Comparison of ENCODE assay signal across 12 cellular contexts in the genomic region with DNA sequence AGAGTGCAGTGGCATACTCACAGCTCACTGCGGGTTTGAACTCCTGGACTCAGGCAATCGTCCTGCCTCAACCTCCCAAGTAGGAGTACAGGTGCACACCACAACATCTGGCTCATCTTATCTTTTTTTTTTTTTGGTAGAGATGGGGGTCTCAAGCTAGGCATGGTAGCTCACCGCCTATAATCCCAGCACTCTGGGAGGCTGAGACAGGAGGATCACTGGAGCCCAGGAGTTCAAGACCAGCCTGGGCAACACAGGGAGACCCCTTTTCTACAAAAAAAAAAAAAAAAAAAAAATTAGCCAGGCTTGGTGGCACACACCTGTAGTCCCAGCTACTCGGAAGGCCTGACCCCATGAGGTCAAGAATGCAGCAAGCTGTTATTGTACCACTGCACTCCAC. TPM values are rescaled to one million over a fixed set of nuclear protein-coding genes. Genes with fewer than 3 reads are reported as not detected.
DNase-seq lines count a peak whose midpoint lies in the region; ATAC-seq, FAIRE-seq and TF ChIP-seq lines count a peak whose summit lies in the region.
"Had no signal": no experiment of that assay in that cellular context is flagged by ENCODE, and none has a peak within 500 bp of the region (broad histone marks: within the 10 kb centered on the region; RNA-seq: fewer than 3 reads in every experiment).

No MANE protein-coding gene starts in this region.

- dilution Hi-C loops in keratinocyte (cut with MboI; ENCODE audit: extremely low pct_ligation_motif_present, low sequenced_read_pairs), result no loop called here

- POLR2A ChIA-PET in activated CD4-positive, alpha-beta memory T cell treated with anti-CD3 and anti-CD28 coated beads for 36 hours (lab: Charles Lee), result interaction anchor here (1.1 kb wide), 1 partner anchor 8 kb away, joined by 4 read pairs; no protein-coding TSS in a partner anchor

- H3K9me3 ChIP-seq in keratinocyte (ENCODE audit: control insufficient read depth, low read depth, low read length) (no peaks in the 10 kb centered on the region), thoracic aorta (no peaks in the 10 kb centered on the region)
- H3K9me3 ChIP-seq: BE2C had no signal

- FAIRE-seq in keratinocyte (lab: Jason Lieb, UNC), result no peak

- H3K4me1 Mint-ChIP-seq in activated T-cell treated with anti-CD3 and anti-CD28 coated beads, Interleukin-2, amount 50 U/mL, for 72 hours (ENCODE audit: low read depth), result peaks cover 51% of the 10 kb centered on the region
- H3K4me1 Mint-ChIP-seq in activated T-cell treated with anti-CD3 and anti-CD28 coated beads, Interleukin-2, amount 50 U/mL, for 4 hours (ENCODE audit: low read depth), result peaks cover 52% of the 10 kb centered on the region
- peaks cover 54% of the 10 kb centered on the region for H3K4me1 Mint-ChIP-seq in activated CD4-positive, alpha-beta memory T cell treated with anti-CD3 and anti-CD28 coated beads for 36 hours (ENCODE audit: low read depth)

- H3K79me2 ChIP-seq in keratinocyte (ENCODE audit: control insufficient read depth, insufficient read depth, low read length), result peaks cover 94% of the 10 kb centered on the region

- no peaks in the 10 kb centered on the region for H3K27me3 Mint-ChIP-seq in activated T-cell treated with anti-CD3 and anti-CD28 coated beads, Interleukin-2, amount 50 U/mL, for 72 hours (ENCODE audit: low read depth)
- no peaks in the 10 kb centered on the region for H3K27me3 Mint-ChIP-seq in activated T-cell treated with anti-CD3 and anti-CD28 coated beads, Interleukin-2, amount 50 U/mL, for 4 hours (ENCODE audit: low read depth)
- H3K27me3 Mint-ChIP-seq in activated CD4-positive, alpha-beta memory T cell treated with anti-CD3 and anti-CD28 coated beads for 36 hours, result no peaks in the 10 kb centered on the region

- H3K4me3 Mint-ChIP-seq in activated T-cell treated with anti-CD3 and anti-CD28 coated beads, Interleukin-2, amount 50 U/mL, for 72 hours, result peak overlapping the region; percentile 68 to 84
- no peak overlapping the region for H3K4me3 Mint-ChIP-seq in activated T-cell treated with anti-CD3 and anti-CD28 coated beads, Interleukin-2, amount 50 U/mL, for 4 hours
- H3K4me3 Mint-ChIP-seq in activated CD4-positive, alpha-beta memory T cell treated with anti-CD3 and anti-CD28 coated beads for 36 hours, result peak overlapping the region; percentile 1

- H3K9me1 ChIP-seq in keratinocyte (ENCODE audit: control insufficient read depth, extremely low read depth, insufficient read depth, low read length), result no peaks in the 10 kb centered on the region

- peak overlapping the region; percentile 98 for H3K27ac Mint-ChIP-seq in activated T-cell treated with anti-CD3 and anti-CD28 coated beads, Interleukin-2, amount 50 U/mL, for 72 hours
- H3K27ac Mint-ChIP-seq in activated CD4-positive, alpha-beta memory T cell treated with anti-CD3 and anti-CD28 coated beads for 36 hours, result peak overlapping the region; percentile 84

- H3K9ac ChIP-seq in keratinocyte (ENCODE audit: control insufficient read depth, extremely low read depth, insufficient read depth, low read length), result no peak overlapping the region

- H3K4me3 ChIP-seq in keratinocyte (ENCODE audit: control insufficient read depth in 2 of 3, extremely low read depth in 1 of 3, insufficient read depth in 2 of 3, low read depth in 1 of 3, low read length in 3 of 3), result no peak overlapping the region
- H3K4me3 ChIP-seq in thoracic aorta, result no peak overlapping the region

- H3K36me3 ChIP-seq in keratinocyte (ENCODE audit: control insufficient read depth in 2 of 2, extremely low read depth in 1 of 2, insufficient read depth in 2 of 2, low read length in 2 of 2) (no peaks in the 10 kb centered on the region), thoracic aorta (no peaks in the 10 kb centered on the region)
- H3K36me3 ChIP-seq: BE2C had no signal

- H3K36me3 Mint-ChIP-seq in activated T-cell treated with anti-CD3 and anti-CD28 coated beads, Interleukin-2, amount 50 U/mL, for 72 hours (ENCODE audit: insufficient read depth in 2 of 2), result peaks cover 3 to 5% of the 10 kb centered on the region in 2 donors
- H3K36me3 Mint-ChIP-seq in activated T-cell treated with anti-CD3 and anti-CD28 coated beads, Interleukin-2, amount 50 U/mL, for 4 hours (ENCODE audit: insufficient read depth), result peaks cover 7% of the 10 kb centered on the region
- no peaks in the 10 kb centered on the region for H3K36me3 Mint-ChIP-seq in activated CD4-positive, alpha-beta memory T cell treated with anti-CD3 and anti-CD28 coated beads for 36 hours

- H2AFZ ChIP-seq in keratinocyte (ENCODE audit: control insufficient read depth, low read length), result no peak overlapping the region

- peaks cover 0 to 2% of the 10 kb centered on the region in 2 donors for H3K9me3 Mint-ChIP-seq in activated T-cell treated with anti-CD3 and anti-CD28 coated beads, Interleukin-2, amount 50 U/mL, for 72 hours
- no peaks in the 10 kb centered on the region for H3K9me3 Mint-ChIP-seq in activated T-cell treated with anti-CD3 and anti-CD28 coated beads, Interleukin-2, amount 50 U/mL, for 4 hours
- H3K9me3 Mint-ChIP-seq in activated CD4-positive, alpha-beta memory T cell treated with anti-CD3 and anti-CD28 coated beads for 36 hours, result no peaks in the 10 kb centered on the region

- intact Hi-C loops in activated CD4-positive, alpha-beta memory T cell treated with anti-CD3 and anti-CD28 coated beads for 36 hours (cut with micrococcal nuclease), result no loop called here

- H3K4me1 ChIP-seq in keratinocyte (ENCODE audit: control insufficient read depth, extremely low read depth, insufficient read depth, low read length), result peaks cover 14% of the 10 kb centered on the region
- H3K4me1 ChIP-seq in thoracic aorta (ENCODE audit: control insufficient read depth in 1 of 2, low read depth in 2 of 2), result peaks cover 8 to 39% of the 10 kb centered on the region in 2 donors
- H3K4me1 ChIP-seq: BE2C had no signal

- peak overlapping the region; percentile 74 for H3K27ac ChIP-seq in keratinocyte (ENCODE audit: control insufficient read depth, insufficient read depth, low read length)
- peak overlapping the region; percentile 24 to 49 for H3K27ac ChIP-seq in thoracic aorta

- H4K20me1 ChIP-seq in keratinocyte (ENCODE audit: control insufficient read depth, extremely low read depth, insufficient read depth, low read length), result no peaks in the 10 kb centered on the region

- CTCF ChIA-PET in activated CD4-positive, alpha-beta memory T cell treated with anti-CD3 and anti-CD28 coated beads for 36 hours (lab: Charles Lee), result interaction anchor here (1.2 kb wide), 1 partner anchor 56 kb away, joined by 4 read pairs; no protein-coding TSS in a partner anchor

- TF ChIP-seq CTCF in keratinocyte (optimal IDR thresholded peaks at IDR 0.05 in 1 of 3, IDR thresholded peaks at IDR 0.05 in 1 of 3, conservative IDR thresholded peaks at IDR 0.05 in 1 of 3; ENCODE audit: extremely low read depth in 1 of 3, insufficient read depth in 2 of 3, low read length in 3 of 3), result no peak
- no peak for TF ChIP-seq CTCF in thoracic aorta (IDR thresholded peaks at IDR 0.05)

- H3K4me2 ChIP-seq in keratinocyte (ENCODE audit: control insufficient read depth, extremely low read depth, insufficient read depth, low read depth, low read length), result no peak overlapping the region

- no peak for ATAC-seq in activated T-cell treated with anti-CD3 and anti-CD28 coated beads, Interleukin-2, amount 50 U/mL, for 72 hours (replicated peaks in 1 of 2)
- no peak for ATAC-seq in activated T-cell treated with anti-CD3 and anti-CD28 coated beads, Interleukin-2, amount 50 U/mL, for 4 hours
- ATAC-seq in thoracic aorta (ENCODE audit: insufficient number of reproducible peaks, low FRiP score, low read depth) (no peak), HG03342 (IDR thresholded peaks at IDR 0.05; ENCODE audit: unreplicated experiment) (no peak)
- ATAC-seq: Panc1 had no signal

- H3K27me3 ChIP-seq in keratinocyte (ENCODE audit: control insufficient read depth, extremely low read depth, insufficient read depth, low read length) (no peaks in the 10 kb centered on the region), thoracic aorta (replicated peaks; ENCODE audit: insufficient read depth) (no peaks in the 10 kb centered on the region)
- H3K27me3 ChIP-seq: BE2C had no signal

- no peak for DNase-seq in activated T-cell treated with anti-CD3 and anti-CD28 coated beads, Interleukin-2, amount 50 U/mL, for 72 hours
- DNase-seq in activated T-cell treated with anti-CD3 and anti-CD28 coated beads, Interleukin-2, amount 50 U/mL, for 4 hours, result no peak
- DNase-seq in activated CD4-positive, alpha-beta memory T cell treated with anti-CD3 and anti-CD28 coated beads for 36 hours, result no peak
- no peak for DNase-seq in keratinocyte (ENCODE audit: low read depth, low spot score)
- DNase-seq in thoracic aorta (ENCODE audit: low spot score), result no peak
- DNase-seq in NCI-H2196 treated with DMSO at 0.1 percent for 48 hours (lab: John Stamatoyannopoulos, UW; ENCODE audit: unreplicated experiment), result no peak
- no peak for DNase-seq in hepatic stellate cell (ENCODE audit: low spot score)
- DNase-seq: activated CD4-positive, CD25-positive, alpha-beta regulatory T cell; BE2C; NCI-H2029 treated with DMSO at 0.1 percent for 48 hours had no signal

RNA-seq across cellular contexts. Expression of gene ILRUN, which starts 31.5 kb away (rescaled TPM):
- 10 to 100 TPM; 68.8 to 78.8 TPM for total RNA-seq in activated T-cell treated with anti-CD3 and anti-CD28 coated beads, Interleukin-2, amount 50 U/mL, for 72 hours
- 10 to 100 TPM; 47.0 to 57.6 (median 53.4) TPM for total RNA-seq in activated T-cell treated with anti-CD3 and anti-CD28 coated beads, Interleukin-2, amount 50 U/mL, for 4 hours
- 10 to 100 TPM; 62.3 to 65.2 TPM for total RNA-seq in activated CD4-positive, alpha-beta memory T cell treated with anti-CD3 and anti-CD28 coated beads for 36 hours
- 54.2 to 64.1 TPM (median 56.4 TPM) in 3 replicates for polyA plus RNA-seq in keratinocyte
- polyA plus RNA-seq in keratinocyte (2011; ENCODE audit: low read depth), result 50.2 TPM
- polyA plus RNA-seq in keratinocyte (2011; cell fraction: cytosol; rRNA removed), result 58.2 and 69.3 TPM in 2 replicates
- 46.2 and 48.6 TPM in 2 replicates for polyA plus RNA-seq in keratinocyte (2011; cell fraction: nucleus; rRNA removed)
- polyA plus RNA-seq in keratinocyte (2012; ENCODE audit: low replicate concordance), result 65.0 and 69.0 TPM in 2 replicates
- 85.9 to 97.5 TPM (median 87.4 TPM) in 3 replicates for polyA minus RNA-seq in keratinocyte
- 59.7 TPM for polyA minus RNA-seq in keratinocyte (2011; cell fraction: cytosol; rRNA and poly(A)+ RNA removed)
- 27.5 and 48.1 TPM in 2 replicates for polyA minus RNA-seq in keratinocyte (2011; cell fraction: nucleus; rRNA and poly(A)+ RNA removed)
- 10 to 100 TPM; 75.4 to 78.9 TPM for total RNA-seq in thoracic aorta
